In the genomic region with DNA sequence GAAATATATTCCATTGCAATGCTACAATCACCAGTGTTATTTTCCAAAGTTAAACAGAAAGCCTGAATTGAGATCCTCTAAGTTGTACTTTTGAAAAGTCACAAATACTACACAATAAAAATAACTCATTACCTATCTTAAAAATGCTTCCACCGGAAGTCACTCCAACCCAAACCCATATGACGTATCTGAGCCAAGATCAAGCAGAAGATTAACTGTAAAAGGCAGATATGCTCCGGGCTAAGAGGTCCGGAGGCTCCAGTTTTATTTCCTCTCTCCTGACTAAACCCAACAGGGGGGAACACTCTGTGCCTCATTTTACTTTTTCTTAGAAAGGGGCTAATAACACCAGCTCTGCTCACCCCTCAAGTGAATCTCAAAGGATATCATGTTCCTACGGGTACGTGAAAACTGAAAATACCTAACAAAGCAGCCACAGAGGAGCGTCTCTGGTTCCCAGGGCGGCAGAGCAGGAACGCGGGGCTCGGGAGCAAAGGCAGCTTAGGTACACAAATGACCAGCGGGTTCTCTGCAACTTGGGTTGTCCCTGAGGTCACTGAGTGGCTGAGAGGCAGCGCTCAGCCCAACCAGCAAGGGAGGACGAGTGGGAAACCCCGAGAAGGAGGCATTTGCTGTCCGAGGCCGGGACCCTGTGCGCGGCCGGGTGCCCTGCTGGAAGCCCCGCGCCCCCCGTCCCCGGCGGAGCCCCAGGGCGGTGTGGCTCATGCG, we compare ENCODE assay signal across 8 cellular contexts. TPM values are rescaled to one million over a fixed set of nuclear protein-coding genes. Genes with fewer than 3 reads are reported as not detected.
DNase-seq lines count a peak whose midpoint lies in the region; ATAC-seq lines count a peak whose summit lies in the region.

No MANE protein-coding gene starts in this region.

- no peaks in the 10 kb centered on the region for H3K9me3 ChIP-seq in esophagus (ENCODE audit: control insufficient read depth in 2 of 2, insufficient read depth in 1 of 2, low read depth in 1 of 2, low read length in 1 of 2)
- H3K9me3 ChIP-seq in naive thymus-derived CD4-positive, alpha-beta T cell (ENCODE audit: control insufficient read depth in 2 of 3, low read length in 3 of 3), result peaks cover 0 to 2% (median 0%) of the 10 kb centered on the region in 3 experiments

- peak overlapping the region; percentile 68 for H3K4me3 Mint-ChIP-seq in activated T-cell treated with anti-CD3 and anti-CD28 coated beads, Interleukin-2, amount 50 U/mL, for 24 hours
- H3K4me3 Mint-ChIP-seq in T-helper 1 cell treated with Interleukin-12 subunit alpha and Interleukin-12 subunit beta and Interleukin-4 antibody, amounts not matched to agents 30 μg/mL and 1 μg/mL, for 36 hours, result peak overlapping the region; percentile 83
- peak overlapping the region; percentile 83 to 98 (median 88) for H3K4me3 Mint-ChIP-seq in naive thymus-derived CD4-positive, alpha-beta T cell

- intact Hi-C loops in naive thymus-derived CD4-positive, alpha-beta T cell (cut with micrococcal nuclease), result loop anchor here (1.0 to 10.0 kb wide), 9 partner anchors 18 to 773 kb away; partner anchors contain the start of genes CARS2 (in 1 of the 2), IRS2 (in 1 of the 2) and NAXD (in 1 of the 2)

- H3K4me1 ChIP-seq in esophagus (ENCODE audit: control insufficient read depth in 2 of 2, insufficient read depth in 2 of 2, low read length in 1 of 2), result peaks cover 0 to 4% of the 10 kb centered on the region in 2 donors
- H3K4me1 ChIP-seq in naive thymus-derived CD4-positive, alpha-beta T cell (ENCODE audit: control insufficient read depth in 2 of 2, insufficient read depth in 2 of 2, low read length in 2 of 2), result peaks cover 4 to 9% of the 10 kb centered on the region in 2 donors

- H3K27ac Mint-ChIP-seq in activated T-cell treated with anti-CD3 and anti-CD28 coated beads, Interleukin-2, amount 50 U/mL, for 24 hours, result peak overlapping the region; percentile 9
- peak overlapping the region; percentile 31 for H3K27ac Mint-ChIP-seq in T-helper 1 cell treated with Interleukin-12 subunit alpha and Interleukin-12 subunit beta and Interleukin-4 antibody, amounts not matched to agents 30 μg/mL and 1 μg/mL, for 36 hours
- H3K27ac Mint-ChIP-seq in naive thymus-derived CD4-positive, alpha-beta T cell, result peak overlapping the region; percentile 68 to 94 (median 83)

- 1 to 2% methylated on average over 27 of the region's 27 CpGs for WGBS in esophagus, 2 donors

- CTCF ChIA-PET in naive thymus-derived CD4-positive, alpha-beta T cell (lab: Charles Lee), result no interaction called here

- H3K27me3 Mint-ChIP-seq in activated T-cell treated with anti-CD3 and anti-CD28 coated beads, Interleukin-2, amount 50 U/mL, for 24 hours, result peaks cover 31% of the 10 kb centered on the region
- H3K27me3 Mint-ChIP-seq in T-helper 1 cell treated with Interleukin-12 subunit alpha and Interleukin-12 subunit beta and Interleukin-4 antibody, amounts not matched to agents 30 μg/mL and 1 μg/mL, for 36 hours (ENCODE audit: low read depth), result peaks cover 37% of the 10 kb centered on the region
- H3K27me3 Mint-ChIP-seq in naive thymus-derived CD4-positive, alpha-beta T cell, result peaks cover 0 to 29% (median 0%) of the 10 kb centered on the region in 5 donors

- H3K27ac ChIP-seq in esophagus (ENCODE audit: low read depth in 2 of 2, low read length in 1 of 2), result peak overlapping the region; percentile 76 to 79
- peak overlapping the region; percentile 66 for H3K27ac ChIP-seq in naive thymus-derived CD4-positive, alpha-beta T cell (ENCODE audit: low read depth, low read length)

- H3K36me3 ChIP-seq in esophagus (ENCODE audit: control insufficient read depth in 2 of 2, insufficient read depth in 2 of 2, low read length in 1 of 2), result no peaks in the 10 kb centered on the region
- no peaks in the 10 kb centered on the region for H3K36me3 ChIP-seq in naive thymus-derived CD4-positive, alpha-beta T cell (ENCODE audit: control insufficient read depth in 2 of 3, insufficient read depth in 3 of 3, low read length in 3 of 3)

- ATAC-seq in HG02981 (IDR thresholded peaks at IDR 0.05; ENCODE audit: unreplicated experiment) (peak; percentile 11), GM19328 (IDR thresholded peaks at IDR 0.05; ENCODE audit: unreplicated experiment) (no peak)
- peak; percentile 17 for ATAC-seq in naive thymus-derived CD4-positive, alpha-beta T cell

- peak overlapping the region; percentile 61 to 62 for H3K4me3 ChIP-seq in esophagus (ENCODE audit: low read depth in 1 of 2, low read length in 2 of 2)
- H3K4me3 ChIP-seq in naive thymus-derived CD4-positive, alpha-beta T cell (ENCODE audit: low read length), result peak overlapping the region; percentile 79

- POLR2A ChIA-PET in naive thymus-derived CD4-positive, alpha-beta T cell (lab: Charles Lee), result no interaction called here

- H3K27me3 ChIP-seq in esophagus (ENCODE audit: control insufficient read depth in 1 of 2, insufficient read depth in 2 of 2, low read length in 2 of 2), result no peaks in the 10 kb centered on the region
- no peaks in the 10 kb centered on the region for H3K27me3 ChIP-seq in naive thymus-derived CD4-positive, alpha-beta T cell (ENCODE audit: control insufficient read depth in 2 of 2, insufficient read depth in 2 of 2, low read length in 2 of 2)

- H3K9me3 Mint-ChIP-seq in activated T-cell treated with anti-CD3 and anti-CD28 coated beads, Interleukin-2, amount 50 U/mL, for 24 hours, result no peaks in the 10 kb centered on the region
- no peaks in the 10 kb centered on the region for H3K9me3 Mint-ChIP-seq in T-helper 1 cell treated with Interleukin-12 subunit alpha and Interleukin-12 subunit beta and Interleukin-4 antibody, amounts not matched to agents 30 μg/mL and 1 μg/mL, for 36 hours
- peaks cover 0 to 4% (median 0%) of the 10 kb centered on the region in 11 donors for H3K9me3 Mint-ChIP-seq in naive thymus-derived CD4-positive, alpha-beta T cell

- DNase-seq in activated T-cell treated with anti-CD3 and anti-CD28 coated beads, Interleukin-2, amount 50 U/mL, for 24 hours, result no peak
- no peak for DNase-seq in activated T-cell treated with anti-CD3 and anti-CD28 coated beads, Interleukin-2, amount 50 U/mL, for 1 hour
- DNase-seq in naive thymus-derived CD4-positive, alpha-beta T cell, result peak in 8 of 9 donors; percentile 9 to 43 (median 21)
- DNase-seq in pons (ENCODE audit: low spot score), result no peak

- H3K4me1 Mint-ChIP-seq in activated T-cell treated with anti-CD3 and anti-CD28 coated beads, Interleukin-2, amount 50 U/mL, for 24 hours (ENCODE audit: low read depth), result peaks cover 22% of the 10 kb centered on the region
- peaks cover 16% of the 10 kb centered on the region for H3K4me1 Mint-ChIP-seq in T-helper 1 cell treated with Interleukin-12 subunit alpha and Interleukin-12 subunit beta and Interleukin-4 antibody, amounts not matched to agents 30 μg/mL and 1 μg/mL, for 36 hours (ENCODE audit: low read depth)
- peaks cover 22 to 53% (median 41%) of the 10 kb centered on the region in 7 donors for H3K4me1 Mint-ChIP-seq in naive thymus-derived CD4-positive, alpha-beta T cell

- peaks cover 2% of the 10 kb centered on the region for H3K36me3 Mint-ChIP-seq in activated T-cell treated with anti-CD3 and anti-CD28 coated beads, Interleukin-2, amount 50 U/mL, for 24 hours (ENCODE audit: low read depth)
- H3K36me3 Mint-ChIP-seq in T-helper 1 cell treated with Interleukin-12 subunit alpha and Interleukin-12 subunit beta and Interleukin-4 antibody, amounts not matched to agents 30 μg/mL and 1 μg/mL, for 36 hours (ENCODE audit: low read depth), result peaks cover 6% of the 10 kb centered on the region
- H3K36me3 Mint-ChIP-seq in naive thymus-derived CD4-positive, alpha-beta T cell, result peaks cover 0 to 8% (median 6%) of the 10 kb centered on the region in 5 donors

RNA-seq across cellular contexts. Expression of gene RAB20, which starts 0.8 kb away (rescaled TPM):
- 1 to 10 TPM; 1.0 to 2.3 TPM for polyA plus RNA-seq in esophagus
- total RNA-seq in naive thymus-derived CD4-positive, alpha-beta T cell, result 10 to 100 TPM in 1 of 5 experiments, 1 to 10 TPM in 4; 2.0 to 13.6 (median 4.0) TPM
- 1 to 10 TPM; 1.3 to 6.7 TPM for polyA plus RNA-seq in naive thymus-derived CD4-positive, alpha-beta T cell

RNA-seq across cellular contexts. Expression of gene NAXD, which starts 54.6 kb away (rescaled TPM):
- 10 to 100 TPM; 26.3 to 28.7 TPM for polyA plus RNA-seq in esophagus
- 10 to 100 TPM; 17.2 to 34.1 (median 25.9) TPM for total RNA-seq in naive thymus-derived CD4-positive, alpha-beta T cell
- 10 to 100 TPM; 18.8 to 35.4 TPM for polyA plus RNA-seq in naive thymus-derived CD4-positive, alpha-beta T cell

Comparison
In these comparisons a context has a peak if more than half of its experiments do, and no peak if none do; other contexts are left out.
1. DNase-seq: peak in naive thymus-derived CD4-positive, alpha-beta T cell (8 of 9); none in activated T-cell treated with anti-CD3 and anti-CD28 coated beads, Interleukin-2, amount 50 U/mL, for 24 hours (single experiment), activated T-cell treated with anti-CD3 and anti-CD28 coated beads, Interleukin-2, amount 50 U/mL, for 1 hour (single experiment) and pons (single experiment).
2. H3K27ac Mint-ChIP-seq: peak in every context shown above with its lines; median percentile 83 in naive thymus-derived CD4-positive, alpha-beta T cell; 31 in T-helper 1 cell treated with Interleukin-12 subunit alpha and Interleukin-12 subunit beta and Interleukin-4 antibody, amounts not matched to agents 30 μg/mL and 1 μg/mL, for 36 hours; 9 in activated T-cell treated with anti-CD3 and anti-CD28 coated beads, Interleukin-2, amount 50 U/mL, for 24 hours.
3. Peak in every context shown above with its lines, with median percentiles within 50 percentile points of each other: H3K4me3 Mint-ChIP-seq.